Comparison of ENCODE assay signal across 14 cellular contexts in the genomic region with DNA sequence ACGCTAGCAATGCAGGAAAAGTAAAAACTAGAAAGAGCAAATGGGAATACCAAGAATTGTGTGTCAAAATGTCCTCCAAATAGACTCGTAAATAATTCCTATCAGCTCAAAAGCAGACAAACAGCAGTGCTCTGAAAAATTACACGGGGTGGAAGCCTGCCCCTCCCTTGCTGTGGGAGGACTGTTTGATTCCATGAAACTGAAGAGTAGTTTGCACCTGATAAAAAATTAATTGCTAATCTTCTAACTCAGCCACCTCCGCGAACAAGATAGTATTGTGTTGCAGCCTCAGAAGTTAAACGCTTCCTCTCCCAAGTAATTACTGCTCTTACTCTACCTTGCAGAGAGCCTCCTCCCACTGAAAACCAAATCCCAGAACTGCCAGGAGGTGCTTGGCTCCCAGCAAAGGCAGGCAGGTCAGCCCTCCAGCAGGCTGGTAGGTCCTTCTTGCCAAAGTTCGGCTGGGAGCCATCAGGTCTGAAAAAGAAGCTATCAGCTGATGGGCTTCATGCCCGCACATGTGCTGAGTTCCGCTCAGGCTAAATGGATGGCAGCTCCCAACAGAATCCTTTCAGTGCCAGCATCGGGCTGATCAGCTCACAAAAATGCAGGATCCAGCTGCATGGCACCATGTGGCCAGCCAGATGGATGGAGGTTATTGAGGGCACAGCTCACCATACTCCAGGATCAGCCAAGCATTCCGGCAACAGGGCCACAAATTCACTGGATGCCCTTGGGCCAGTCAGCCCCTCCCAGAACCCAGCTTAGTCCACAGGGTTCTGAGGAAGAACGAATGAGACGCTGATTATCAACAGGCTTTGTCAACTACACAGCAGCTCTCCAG. TPM values are rescaled to one million over a fixed set of nuclear protein-coding genes. Genes with fewer than 3 reads are reported as not detected.
DNase-seq lines count a peak whose midpoint lies in the region; ATAC-seq and TF ChIP-seq lines count a peak whose summit lies in the region.
"Had no signal": no experiment of that assay in that cellular context is flagged by ENCODE, and none has a peak within 500 bp of the region (broad histone marks: within the 10 kb centered on the region; RNA-seq: fewer than 3 reads in every experiment).

No MANE protein-coding gene starts in this region.

- POLR2A ChIA-PET in WTC11 (lab: Charles Lee), result interaction anchor here (0.5 to 0.9 kb wide), 2 partner anchors 19 to 1099 kb away, joined by 3 to 5 read pairs; no protein-coding TSS in a partner anchor

- H3K27ac ChIP-seq in upper lobe of right lung, result no peak overlapping the region

- peak; percentile 66 for DNase-seq in NCI-H345 (lab: John Stamatoyannopoulos, UW)
- no peak for DNase-seq in NCI-H345 treated with DMSO at 0.1 percent for 48 hours (lab: John Stamatoyannopoulos, UW; ENCODE audit: unreplicated experiment)
- peak in 26 of 51 donors; percentile 7 to 76 (median 40) for DNase-seq in hypothalamus (lab: John Stamatoyannopoulos, UW)
- DNase-seq in upper lobe of right lung, result peak; percentile 45
- DNase-seq in WTC11 (ENCODE audit: low spot score), result no peak
- no peak for DNase-seq in stimulated activated naive CD4-positive, alpha-beta T cell treated with Interleukin-2 at 50 U/mL for 16 hours (lab: John Stamatoyannopoulos, UW)
- DNase-seq in stimulated activated naive B cell treated with anti-CD40 and anti-IgM and Interleukin-4, amounts not matched to agents 10 μg/mL and 1 μg/mL and 100 μg/mL, for 72 hours, result no peak
- DNase-seq: 8988T; activated CD8-positive, alpha-beta memory T cell treated with anti-CD3 and anti-CD28 coated beads, Interleukin-2, amount 10 ng/mL, durations not matched to agents 7 days and 5 days; activated naive CD8-positive, alpha-beta T cell treated with anti-CD3 and anti-CD28 coated beads for 36 hours; NCI-H1930; small intestine had no signal

- H3K4me1 Mint-ChIP-seq in brain, result peaks cover 50% of the 10 kb centered on the region
- no peaks in the 10 kb centered on the region for H3K4me1 Mint-ChIP-seq in WTC11
- H3K4me1 Mint-ChIP-seq in stimulated activated naive B cell treated with anti-CD40 and anti-IgM and Interleukin-4, amounts not matched to agents 10 μg/mL and 1 μg/mL and 100 μg/mL, for 72 hours, result peaks cover 4 to 6% of the 10 kb centered on the region in 2 donors
- H3K4me1 Mint-ChIP-seq: activated CD8-positive, alpha-beta memory T cell treated with anti-CD3 and anti-CD28 coated beads, Interleukin-2, amount 10 ng/mL, durations not matched to agents 7 days and 5 days had no signal

- CTCF ChIA-PET in WTC11 (lab: Charles Lee), result interaction anchor here (0.6 to 1.8 kb wide), 20 partner anchors 8 to 1681 kb away, joined by 3 to 6 read pairs (median 4); partner anchors contain the start of gene MAD1L1

- no peaks in the 10 kb centered on the region for H3K9me3 ChIP-seq in upper lobe of right lung
- H3K9me3 ChIP-seq: thyroid gland had no signal

- H3K36me3 Mint-ChIP-seq in brain, result peaks cover 59% of the 10 kb centered on the region
- H3K36me3 Mint-ChIP-seq in WTC11, result peaks cover 41% of the 10 kb centered on the region
- H3K36me3 Mint-ChIP-seq in stimulated activated naive B cell treated with anti-CD40 and anti-IgM and Interleukin-4, amounts not matched to agents 10 μg/mL and 1 μg/mL and 100 μg/mL, for 72 hours, result peaks cover 52 to 70% of the 10 kb centered on the region in 2 donors

- ATAC-seq in upper lobe of right lung, result no peak
- no peak for ATAC-seq in WTC11
- no peak for ATAC-seq in stimulated activated naive B cell treated with anti-CD40 and anti-IgM and Interleukin-4, amounts not matched to agents 10 μg/mL and 1 μg/mL and 100 μg/mL, for 72 hours (replicated peaks)
- ATAC-seq: activated CD8-positive, alpha-beta memory T cell treated with anti-CD3 and anti-CD28 coated beads, Interleukin-2, amount 10 ng/mL, durations not matched to agents 7 days and 5 days had no signal

- H3K4me3 ChIP-seq in upper lobe of right lung, result no peak overlapping the region
- H3K4me3 ChIP-seq: thyroid gland had no signal

- H3K9me3 Mint-ChIP-seq in brain (peaks cover 0 to 6% (median 0%) of the 10 kb centered on the region in 5 experiments), WTC11 (peaks cover 14% of the 10 kb centered on the region; the same call in 1 of the 2 replicates)
- H3K9me3 Mint-ChIP-seq in stimulated activated naive B cell treated with anti-CD40 and anti-IgM and Interleukin-4, amounts not matched to agents 10 μg/mL and 1 μg/mL and 100 μg/mL, for 72 hours, result peaks cover 0 to 3% of the 10 kb centered on the region in 2 donors
- H3K9me3 Mint-ChIP-seq: activated naive CD8-positive, alpha-beta T cell treated with anti-CD3 and anti-CD28 coated beads for 36 hours had no signal

- H3K27me3 Mint-ChIP-seq in brain (no peaks in the 10 kb centered on the region), WTC11 (ENCODE audit: low read depth) (no peaks in the 10 kb centered on the region)
- no peaks in the 10 kb centered on the region for H3K27me3 Mint-ChIP-seq in stimulated activated naive B cell treated with anti-CD40 and anti-IgM and Interleukin-4, amounts not matched to agents 10 μg/mL and 1 μg/mL and 100 μg/mL, for 72 hours
- H3K27me3 Mint-ChIP-seq: activated CD8-positive, alpha-beta memory T cell treated with anti-CD3 and anti-CD28 coated beads, Interleukin-2, amount 10 ng/mL, durations not matched to agents 7 days and 5 days; activated naive CD8-positive, alpha-beta T cell treated with anti-CD3 and anti-CD28 coated beads for 36 hours had no signal

- TF ChIP-seq CTCF in brain (conservative IDR thresholded peaks at IDR 0.05), result no peak
- no peak for TF ChIP-seq CTCF in upper lobe of right lung (IDR thresholded peaks at IDR 0.05)
- TF ChIP-seq CTCF in WTC11 (IDR thresholded peaks at IDR 0.05), result no peak

- peaks cover 11% of the 10 kb centered on the region for H3K36me3 ChIP-seq in upper lobe of right lung
- H3K36me3 ChIP-seq: thyroid gland had no signal

- H3K4me1 ChIP-seq in upper lobe of right lung, result no peaks in the 10 kb centered on the region

- intact Hi-C loops in upper lobe of right lung (cut with DNase I), result no loop called here

- no peak overlapping the region for H3K4me3 Mint-ChIP-seq in brain
- H3K4me3 Mint-ChIP-seq in WTC11, result no peak overlapping the region
- no peak overlapping the region for H3K4me3 Mint-ChIP-seq in stimulated activated naive B cell treated with anti-CD40 and anti-IgM and Interleukin-4, amounts not matched to agents 10 μg/mL and 1 μg/mL and 100 μg/mL, for 72 hours
- H3K4me3 Mint-ChIP-seq: activated CD8-positive, alpha-beta memory T cell treated with anti-CD3 and anti-CD28 coated beads, Interleukin-2, amount 10 ng/mL, durations not matched to agents 7 days and 5 days; activated naive CD8-positive, alpha-beta T cell treated with anti-CD3 and anti-CD28 coated beads for 36 hours had no signal

- no peaks in the 10 kb centered on the region for H3K27me3 ChIP-seq in upper lobe of right lung
- H3K27me3 ChIP-seq: thyroid gland had no signal

- H3K27ac Mint-ChIP-seq in brain (peak overlapping the region in 4 of 5 experiments; percentile 21 to 83 (median 70)), WTC11 (no peak overlapping the region)
- H3K27ac Mint-ChIP-seq in stimulated activated naive B cell treated with anti-CD40 and anti-IgM and Interleukin-4, amounts not matched to agents 10 μg/mL and 1 μg/mL and 100 μg/mL, for 72 hours, result no peak overlapping the region
- H3K27ac Mint-ChIP-seq: activated CD8-positive, alpha-beta memory T cell treated with anti-CD3 and anti-CD28 coated beads, Interleukin-2, amount 10 ng/mL, durations not matched to agents 7 days and 5 days; activated naive CD8-positive, alpha-beta T cell treated with anti-CD3 and anti-CD28 coated beads for 36 hours had no signal

TF ChIP-seq in WTC11, 78 proteins besides CTCF, POLR2A, EP300 and RAD21:
- no peak for TF ChIP-seq AFF4 (CRISPR knock-in tag; IDR thresholded peaks at IDR 0.05; ENCODE audit: borderline replicate concordance)
- TF ChIP-seq NR3C1 (CRISPR knock-in tag; conservative IDR thresholded peaks at IDR 0.05; ENCODE audit: low read depth), result no peak
- TF ChIP-seq JUN (CRISPR knock-in tag; IDR thresholded peaks at IDR 0.05), result no peak

RNA-seq across cellular contexts. Expression of gene MAD1L1, which starts 37.1 kb away (rescaled TPM):
- 42.7 TPM for polyA plus RNA-seq in brain (ENCODE audit: insufficient read depth, low read depth, low replicate concordance)
- total RNA-seq in upper lobe of right lung (48.4 TPM), WTC11 (2021) (43.8 to 47.8 TPM (median 46.7 TPM) in 3 replicates)

RNA-seq across cellular contexts. Expression of gene MRM2, which starts 46.4 kb away (rescaled TPM):
- 30.9 TPM for polyA plus RNA-seq in brain (ENCODE audit: insufficient read depth, low read depth, low replicate concordance)
- total RNA-seq in upper lobe of right lung (23.7 TPM), WTC11 (2021) (33.6 to 38.9 TPM (median 34.7 TPM) in 3 replicates)

RNA-seq across cellular contexts. Expression of gene NUDT1, which starts 46.4 kb away (rescaled TPM):
- polyA plus RNA-seq in brain (ENCODE audit: insufficient read depth, low read depth, low replicate concordance), result 82.3 TPM
- total RNA-seq in upper lobe of right lung (13.2 TPM), WTC11 (2021) (100 to 108 TPM (median 102 TPM) in 3 replicates)

Comparison
In these comparisons a context has a peak if more than half of its experiments do, and no peak if none do; other contexts are left out.
1. DNase-seq: peak in NCI-H345 (single experiment), hypothalamus (26 of 51) and upper lobe of right lung (single experiment); none in NCI-H345 treated with DMSO at 0.1 percent for 48 hours (single experiment), WTC11 (single experiment), stimulated activated naive CD4-positive, alpha-beta T cell treated with Interleukin-2 at 50 U/mL for 16 hours (single experiment) and stimulated activated naive B cell treated with anti-CD40 and anti-IgM and Interleukin-4, amounts not matched to agents 10 μg/mL and 1 μg/mL and 100 μg/mL, for 72 hours (single experiment).
2. H3K27ac Mint-ChIP-seq: peak in brain (4 of 5); none in WTC11 (single experiment) and stimulated activated naive B cell treated with anti-CD40 and anti-IgM and Interleukin-4, amounts not matched to agents 10 μg/mL and 1 μg/mL and 100 μg/mL, for 72 hours (single experiment).